In the genomic region with DNA sequence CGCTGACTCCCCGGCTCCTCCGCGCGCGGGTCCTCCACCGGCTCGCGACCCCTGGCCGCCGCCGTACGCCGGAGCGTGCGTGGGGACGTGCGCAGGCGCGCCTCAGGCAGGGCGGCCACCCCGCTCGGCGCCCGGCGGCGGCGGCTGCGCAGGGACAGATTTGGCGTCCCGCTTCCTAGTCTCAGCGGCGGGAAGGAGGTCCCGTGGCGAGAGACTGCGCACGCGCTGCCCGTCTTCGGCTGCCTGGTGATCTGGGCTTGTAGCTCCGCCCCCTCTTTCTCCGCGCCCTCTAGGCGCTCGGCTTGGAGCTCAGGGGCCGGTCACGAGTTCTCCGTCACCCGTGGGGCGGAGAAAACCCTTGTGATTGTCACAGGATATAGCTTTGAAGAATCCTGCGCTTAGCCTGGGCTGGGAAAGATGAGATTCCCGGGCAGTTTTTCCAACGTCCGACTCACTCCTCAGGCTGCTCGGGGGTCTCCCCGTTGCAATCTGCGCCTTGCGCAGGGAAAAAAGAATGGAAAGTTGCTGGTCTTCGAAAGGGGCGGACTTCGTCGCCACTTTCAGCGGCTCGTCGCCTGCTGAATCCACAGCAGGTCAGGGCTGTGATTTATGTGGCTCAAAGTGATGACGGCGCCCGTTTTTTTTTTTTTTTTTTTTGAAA, we compare ENCODE assay signal across 1 cellular context.
A peak's percentile ranks its signal among the peaks of the same experiment; 100 is the strongest.
TF ChIP-seq lines count a peak whose summit lies in the region.

A gene with protein sequence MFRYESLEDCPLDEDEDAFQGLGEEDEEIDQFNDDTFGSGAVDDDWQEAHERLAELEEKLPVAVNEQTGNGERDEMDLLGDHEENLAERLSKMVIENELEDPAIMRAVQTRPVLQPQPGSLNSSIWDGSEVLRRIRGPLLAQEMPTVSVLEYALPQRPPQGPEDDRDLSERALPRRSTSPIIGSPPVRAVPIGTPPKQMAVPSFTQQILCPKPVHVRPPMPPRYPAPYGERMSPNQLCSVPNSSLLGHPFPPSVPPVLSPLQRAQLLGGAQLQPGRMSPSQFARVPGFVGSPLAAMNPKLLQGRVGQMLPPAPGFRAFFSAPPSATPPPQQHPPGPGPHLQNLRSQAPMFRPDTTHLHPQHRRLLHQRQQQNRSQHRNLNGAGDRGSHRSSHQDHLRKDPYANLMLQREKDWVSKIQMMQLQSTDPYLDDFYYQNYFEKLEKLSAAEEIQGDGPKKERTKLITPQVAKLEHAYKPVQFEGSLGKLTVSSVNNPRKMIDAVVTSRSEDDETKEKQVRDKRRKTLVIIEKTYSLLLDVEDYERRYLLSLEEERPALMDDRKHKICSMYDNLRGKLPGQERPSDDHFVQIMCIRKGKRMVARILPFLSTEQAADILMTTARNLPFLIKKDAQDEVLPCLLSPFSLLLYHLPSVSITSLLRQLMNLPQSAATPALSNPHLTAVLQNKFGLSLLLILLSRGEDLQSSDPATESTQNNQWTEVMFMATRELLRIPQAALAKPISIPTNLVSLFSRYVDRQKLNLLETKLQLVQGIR (minus strand): TSS at position 88 of the 661 bp plus-strand sequence. CDS start 142 bp downstream, outside the sequence.

TF ChIP-seq in A549, 52 proteins besides CTCF, POLR2A, EP300 and RAD21 (continued from another document):
- TF ChIP-seq BCL3 (IDR thresholded peaks at IDR 0.05) (peak; percentile 66; the same call in 2 of the 3 replicates), CHD2 (IDR thresholded peaks at IDR 0.05; ENCODE audit: low read length, partially characterized antibody) (no peak)
